Comparison of ENCODE assay signal across 1 cellular context in the genomic region with DNA sequence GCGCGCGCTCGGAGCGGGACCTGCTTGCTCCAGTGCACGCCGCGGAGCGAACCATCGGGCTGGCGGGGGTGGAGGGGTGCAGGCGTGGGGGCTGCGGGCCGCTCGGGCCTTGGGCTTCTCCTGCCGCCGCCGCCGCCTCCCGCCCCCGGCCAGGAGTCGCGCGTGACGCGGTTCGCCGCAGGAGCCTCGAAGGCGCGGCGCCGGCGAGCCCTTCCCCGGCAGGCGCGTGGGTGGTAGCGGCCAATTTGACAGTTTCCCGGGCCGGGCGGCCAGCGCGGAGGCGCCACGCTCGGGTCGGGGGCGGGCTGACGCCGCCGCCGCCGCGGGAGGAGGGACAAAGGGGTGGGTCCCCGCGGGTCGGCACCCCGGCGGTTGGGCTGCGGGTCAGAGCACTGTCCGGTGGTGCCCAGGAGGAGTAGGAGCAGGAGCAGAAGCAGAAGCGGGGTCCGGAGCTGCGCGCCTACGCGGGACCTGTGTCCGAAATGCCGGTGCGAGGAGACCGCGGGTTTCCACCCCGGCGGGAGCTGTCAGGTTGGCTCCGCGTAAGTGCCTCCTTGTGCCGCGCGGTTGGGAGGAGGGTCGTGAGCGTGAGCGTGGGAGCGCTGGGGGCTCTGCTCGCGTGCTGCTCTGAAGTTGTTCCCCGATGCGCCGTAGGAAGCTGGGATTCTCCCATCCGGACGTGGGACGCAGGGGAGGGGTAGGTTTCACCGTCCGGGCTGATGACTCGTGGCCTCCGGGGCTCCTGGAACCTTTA.
TF ChIP-seq lines count a peak whose summit lies in the region.

Gene TJP2 (plus strand): TSS at position 387 of the 754 bp plus-strand sequence. CDS start 96 bp downstream, at position 483.

TF ChIP-seq in GM12878, 131 proteins besides CTCF, POLR2A, EP300 and RAD21 (continued from another document and continues in another):
- TF ChIP-seq, protein P1, sequence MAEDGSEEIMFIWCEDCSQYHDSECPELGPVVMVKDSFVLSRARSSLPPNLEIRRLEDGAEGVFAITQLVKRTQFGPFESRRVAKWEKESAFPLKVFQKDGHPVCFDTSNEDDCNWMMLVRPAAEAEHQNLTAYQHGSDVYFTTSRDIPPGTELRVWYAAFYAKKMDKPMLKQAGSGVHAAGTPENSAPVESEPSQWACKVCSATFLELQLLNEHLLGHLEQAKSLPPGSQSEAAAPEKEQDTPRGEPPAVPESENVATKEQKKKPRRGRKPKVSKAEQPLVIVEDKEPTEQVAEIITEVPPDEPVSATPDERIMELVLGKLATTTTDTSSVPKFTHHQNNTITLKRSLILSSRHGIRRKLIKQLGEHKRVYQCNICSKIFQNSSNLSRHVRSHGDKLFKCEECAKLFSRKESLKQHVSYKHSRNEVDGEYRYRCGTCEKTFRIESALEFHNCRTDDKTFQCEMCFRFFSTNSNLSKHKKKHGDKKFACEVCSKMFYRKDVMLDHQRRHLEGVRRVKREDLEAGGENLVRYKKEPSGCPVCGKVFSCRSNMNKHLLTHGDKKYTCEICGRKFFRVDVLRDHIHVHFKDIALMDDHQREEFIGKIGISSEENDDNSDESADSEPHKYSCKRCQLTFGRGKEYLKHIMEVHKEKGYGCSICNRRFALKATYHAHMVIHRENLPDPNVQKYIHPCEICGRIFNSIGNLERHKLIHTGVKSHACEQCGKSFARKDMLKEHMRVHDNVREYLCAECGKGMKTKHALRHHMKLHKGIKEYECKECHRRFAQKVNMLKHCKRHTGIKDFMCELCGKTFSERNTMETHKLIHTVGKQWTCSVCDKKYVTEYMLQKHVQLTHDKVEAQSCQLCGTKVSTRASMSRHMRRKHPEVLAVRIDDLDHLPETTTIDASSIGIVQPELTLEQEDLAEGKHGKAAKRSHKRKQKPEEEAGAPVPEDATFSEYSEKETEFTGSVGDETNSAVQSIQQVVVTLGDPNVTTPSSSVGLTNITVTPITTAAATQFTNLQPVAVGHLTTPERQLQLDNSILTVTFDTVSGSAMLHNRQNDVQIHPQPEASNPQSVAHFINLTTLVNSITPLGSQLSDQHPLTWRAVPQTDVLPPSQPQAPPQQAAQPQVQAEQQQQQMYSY (CRISPR knock-in tag; IDR thresholded peaks at IDR 0.05) = no peak
- no peak for TF ChIP-seq FOXM1 (IDR thresholded peaks at IDR 0.05; ENCODE audit: low read depth, low read length)
- 0 out of 2 replicates have a peak, but pooled peaks have one; percentile 38 for TF ChIP-seq ZNF24 (IDR thresholded peaks at IDR 0.05)
- TF ChIP-seq, protein P2, sequence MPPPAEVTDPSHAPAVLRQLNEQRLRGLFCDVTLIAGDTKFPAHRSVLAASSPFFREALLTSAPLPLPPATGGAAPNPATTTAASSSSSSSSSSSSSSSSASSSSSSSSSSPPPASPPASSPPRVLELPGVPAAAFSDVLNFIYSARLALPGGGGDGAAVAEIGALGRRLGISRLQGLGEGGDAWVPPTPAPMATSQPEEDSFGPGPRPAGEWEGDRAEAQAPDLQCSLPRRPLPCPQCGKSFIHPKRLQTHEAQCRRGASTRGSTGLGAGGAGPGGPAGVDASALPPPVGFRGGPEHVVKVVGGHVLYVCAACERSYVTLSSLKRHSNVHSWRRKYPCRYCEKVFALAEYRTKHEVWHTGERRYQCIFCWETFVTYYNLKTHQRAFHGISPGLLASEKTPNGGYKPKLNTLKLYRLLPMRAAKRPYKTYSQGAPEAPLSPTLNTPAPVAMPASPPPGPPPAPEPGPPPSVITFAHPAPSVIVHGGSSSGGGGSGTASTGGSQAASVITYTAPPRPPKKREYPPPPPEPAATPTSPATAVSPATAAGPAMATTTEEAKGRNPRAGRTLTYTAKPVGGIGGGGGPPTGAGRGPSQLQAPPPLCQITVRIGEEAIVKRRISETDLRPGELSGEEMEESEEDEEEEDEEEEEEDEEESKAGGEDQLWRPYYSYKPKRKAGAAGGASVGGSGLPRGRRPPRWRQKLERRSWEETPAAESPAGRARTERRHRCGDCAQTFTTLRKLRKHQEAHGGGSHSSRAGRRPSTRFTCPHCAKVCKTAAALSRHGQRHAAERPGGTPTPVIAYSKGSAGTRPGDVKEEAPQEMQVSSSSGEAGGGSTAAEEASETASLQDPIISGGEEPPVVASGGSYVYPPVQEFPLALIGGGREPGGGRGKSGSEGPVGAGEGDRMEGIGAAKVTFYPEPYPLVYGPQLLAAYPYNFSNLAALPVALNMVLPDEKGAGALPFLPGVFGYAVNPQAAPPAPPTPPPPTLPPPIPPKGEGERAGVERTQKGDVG (CRISPR knock-in tag; IDR thresholded peaks at IDR 0.05) = no peak
- TF ChIP-seq KDM1A (IDR thresholded peaks at IDR 0.05; ENCODE audit: borderline replicate concordance) = no peak
- peak; percentile 64; the same call in 1 of the 2 replicates for TF ChIP-seq FOXK2 (IDR thresholded peaks at IDR 0.05)
- TF ChIP-seq ZBTB11 (CRISPR knock-in tag; IDR thresholded peaks at IDR 0.05) = no peak
- no peak for TF ChIP-seq JUNB (IDR thresholded peaks at IDR 0.05)
- TF ChIP-seq CHD2 (IDR thresholded peaks at IDR 0.05; ENCODE audit: borderline replicate concordance, low read depth, low read length) = no peak
- peak; percentile 88 for TF ChIP-seq DPF2 (IDR thresholded peaks at IDR 0.05)
- no peak for TF ChIP-seq MTA2 (IDR thresholded peaks at IDR 0.05; ENCODE audit: low read depth)
- peak; percentile 85; the same call in 1 of the 2 replicates for TF ChIP-seq BACH1 (IDR thresholded peaks at IDR 0.05; ENCODE audit: borderline replicate concordance)
- TF ChIP-seq TCF3 (IDR thresholded peaks at IDR 0.05; ENCODE audit: borderline replicate concordance, insufficient read depth, low read depth, low read length) = no peak
- TF ChIP-seq, protein P3, sequence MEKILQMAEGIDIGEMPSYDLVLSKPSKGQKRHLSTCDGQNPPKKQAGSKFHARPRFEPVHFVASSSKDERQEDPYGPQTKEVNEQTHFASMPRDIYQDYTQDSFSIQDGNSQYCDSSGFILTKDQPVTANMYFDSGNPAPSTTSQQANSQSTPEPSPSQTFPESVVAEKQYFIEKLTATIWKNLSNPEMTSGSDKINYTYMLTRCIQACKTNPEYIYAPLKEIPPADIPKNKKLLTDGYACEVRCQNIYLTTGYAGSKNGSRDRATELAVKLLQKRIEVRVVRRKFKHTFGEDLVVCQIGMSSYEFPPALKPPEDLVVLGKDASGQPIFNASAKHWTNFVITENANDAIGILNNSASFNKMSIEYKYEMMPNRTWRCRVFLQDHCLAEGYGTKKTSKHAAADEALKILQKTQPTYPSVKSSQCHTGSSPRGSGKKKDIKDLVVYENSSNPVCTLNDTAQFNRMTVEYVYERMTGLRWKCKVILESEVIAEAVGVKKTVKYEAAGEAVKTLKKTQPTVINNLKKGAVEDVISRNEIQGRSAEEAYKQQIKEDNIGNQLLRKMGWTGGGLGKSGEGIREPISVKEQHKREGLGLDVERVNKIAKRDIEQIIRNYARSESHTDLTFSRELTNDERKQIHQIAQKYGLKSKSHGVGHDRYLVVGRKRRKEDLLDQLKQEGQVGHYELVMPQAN (conservative IDR thresholded peaks at IDR 0.05) = peak; percentile 72
- TF ChIP-seq SUZ12 (IDR thresholded peaks at IDR 0.05; ENCODE audit: unreplicated experiment) = no peak
- 0 out of 2 replicates have a peak, but pooled peaks have one; percentile 41 for TF ChIP-seq ZSCAN29 (IDR thresholded peaks at IDR 0.05)
- TF ChIP-seq SPI1 (IDR thresholded peaks at IDR 0.05; ENCODE audit: borderline replicate concordance, insufficient read depth, low read depth, low read length) = no peak
- no peak for TF ChIP-seq ELK1 (IDR thresholded peaks at IDR 0.05; ENCODE audit: low read depth, low read length)
- no peak for TF ChIP-seq CHD4 (IDR thresholded peaks at IDR 0.05)
- TF ChIP-seq RB1 (IDR thresholded peaks at IDR 0.05; ENCODE audit: borderline replicate concordance) = peak; percentile 56; the same call in 1 of the 2 replicates
- no peak for TF ChIP-seq NR2C2 (IDR thresholded peaks at IDR 0.05; ENCODE audit: borderline replicate concordance, control insufficient read depth, insufficient read length, low read depth)
- TF ChIP-seq ASH2L (IDR thresholded peaks at IDR 0.05; ENCODE audit: borderline replicate concordance, low read depth) = no peak
- no peak for TF ChIP-seq SMC3 (IDR thresholded peaks at IDR 0.05; ENCODE audit: borderline replicate concordance, low read length)
- TF ChIP-seq TAF1 (IDR thresholded peaks at IDR 0.05; ENCODE audit: borderline replicate concordance, low read depth, low read length) = peak; percentile 24; the same call in 1 of the 2 replicates
- TF ChIP-seq, protein P4, sequence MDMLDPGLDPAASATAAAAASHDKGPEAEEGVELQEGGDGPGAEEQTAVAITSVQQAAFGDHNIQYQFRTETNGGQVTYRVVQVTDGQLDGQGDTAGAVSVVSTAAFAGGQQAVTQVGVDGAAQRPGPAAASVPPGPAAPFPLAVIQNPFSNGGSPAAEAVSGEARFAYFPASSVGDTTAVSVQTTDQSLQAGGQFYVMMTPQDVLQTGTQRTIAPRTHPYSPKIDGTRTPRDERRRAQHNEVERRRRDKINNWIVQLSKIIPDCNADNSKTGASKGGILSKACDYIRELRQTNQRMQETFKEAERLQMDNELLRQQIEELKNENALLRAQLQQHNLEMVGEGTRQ (IDR thresholded peaks at IDR 0.05; ENCODE audit: borderline replicate concordance, low read depth, low read length) = no peak
- TF ChIP-seq CEBPB (IDR thresholded peaks at IDR 0.05; ENCODE audit: borderline replicate concordance in 1 of 2, low read depth in 2 of 2, low read length in 2 of 2) = no peak
- TF ChIP-seq, protein P5, sequence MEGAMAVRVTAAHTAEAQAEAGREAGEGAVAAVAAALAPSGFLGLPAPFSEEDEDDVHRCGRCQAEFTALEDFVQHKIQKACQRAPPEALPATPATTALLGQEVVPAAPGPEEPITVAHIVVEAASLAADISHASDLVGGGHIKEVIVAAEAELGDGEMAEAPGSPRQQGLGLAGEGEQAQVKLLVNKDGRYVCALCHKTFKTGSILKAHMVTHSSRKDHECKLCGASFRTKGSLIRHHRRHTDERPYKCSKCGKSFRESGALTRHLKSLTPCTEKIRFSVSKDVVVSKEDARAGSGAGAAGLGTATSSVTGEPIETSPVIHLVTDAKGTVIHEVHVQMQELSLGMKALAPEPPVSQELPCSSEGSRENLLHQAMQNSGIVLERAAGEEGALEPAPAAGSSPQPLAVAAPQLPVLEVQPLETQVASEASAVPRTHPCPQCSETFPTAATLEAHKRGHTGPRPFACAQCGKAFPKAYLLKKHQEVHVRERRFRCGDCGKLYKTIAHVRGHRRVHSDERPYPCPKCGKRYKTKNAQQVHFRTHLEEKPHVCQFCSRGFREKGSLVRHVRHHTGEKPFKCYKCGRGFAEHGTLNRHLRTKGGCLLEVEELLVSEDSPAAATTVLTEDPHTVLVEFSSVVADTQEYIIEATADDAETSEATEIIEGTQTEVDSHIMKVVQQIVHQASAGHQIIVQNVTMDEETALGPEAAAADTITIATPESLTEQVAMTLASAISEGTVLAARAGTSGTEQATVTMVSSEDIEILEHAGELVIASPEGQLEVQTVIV (IDR thresholded peaks at IDR 0.05; ENCODE audit: borderline replicate concordance, partially characterized antibody) = no peak
- TF ChIP-seq NFYA (IDR thresholded peaks at IDR 0.05; ENCODE audit: borderline replicate concordance, low read depth, low read length) = no peak
- no peak for TF ChIP-seq SKIL (IDR thresholded peaks at IDR 0.05; ENCODE audit: low read depth, poor library complexity, severe bottlenecking)
- TF ChIP-seq RCOR1 (conservative IDR thresholded peaks at IDR 0.05; ENCODE audit: low read depth, low read length) = no peak
